In the genomic region with DNA sequence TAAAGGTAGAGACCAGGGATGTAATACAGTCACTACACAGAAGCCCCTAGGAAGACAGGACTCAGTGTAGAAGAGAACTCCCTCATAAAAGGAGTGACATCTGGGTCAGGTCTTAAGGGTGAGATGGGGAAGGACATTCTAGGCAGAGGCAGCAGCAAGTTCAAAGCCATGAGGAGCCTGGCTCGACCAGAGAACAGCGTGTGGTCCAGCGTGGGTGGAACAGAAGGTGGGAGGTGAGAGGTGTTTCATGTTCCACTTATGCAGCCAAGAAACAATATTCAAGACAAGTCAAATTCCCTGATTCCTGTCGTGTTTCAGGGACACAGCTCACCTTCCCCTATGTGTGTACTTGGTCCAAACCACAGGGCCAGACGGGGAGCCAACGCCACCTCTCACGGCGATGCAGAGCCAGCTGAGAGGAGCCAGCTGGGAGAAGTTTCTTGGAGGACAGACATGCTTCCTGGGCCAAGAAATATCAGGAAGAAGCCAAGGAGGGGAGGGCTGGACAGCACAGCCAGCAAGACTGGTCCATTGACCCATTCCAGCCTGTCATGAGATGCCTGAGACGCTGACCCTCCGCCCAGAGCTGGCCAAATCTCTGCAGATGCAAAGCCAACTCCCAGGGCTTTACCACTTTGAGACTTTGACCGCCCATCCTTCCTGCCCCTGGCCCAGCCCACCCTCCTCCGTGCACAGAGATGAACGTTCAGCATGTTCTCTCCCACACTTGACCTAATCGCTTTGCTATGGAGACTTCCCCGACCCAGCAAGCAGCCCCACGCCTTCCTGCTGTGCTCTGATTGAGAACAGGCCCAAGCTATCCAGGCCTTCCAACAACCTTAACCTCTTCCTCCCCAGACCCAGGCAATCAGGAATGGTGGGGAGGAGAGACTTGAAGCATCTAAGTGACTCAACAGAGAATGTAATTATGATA, we compare ENCODE assay signal across 2 cellular contexts.
A peak's percentile ranks its signal among the peaks of the same experiment; 100 is the strongest.
TF ChIP-seq lines count a peak whose summit lies in the region.

No MANE protein-coding gene starts in this region.

TF ChIP-seq in HEK293, 187 proteins besides CTCF, POLR2A, EP300 and RAD21 (continued from another document):
- TF ChIP-seq ZIC2 (tag by site-specific recombination; IDR thresholded peaks at IDR 0.05) (0 out of 2 replicates have a peak, but pooled peaks have one; percentile 11), ZNF202 (tag by site-specific recombination; IDR thresholded peaks at IDR 0.05; ENCODE audit: borderline replicate concordance) (no peak), ZFP41 (tag by site-specific recombination; IDR thresholded peaks at IDR 0.05; ENCODE audit: borderline replicate concordance) (no peak), ZNF121 (tag by site-specific recombination; IDR thresholded peaks at IDR 0.05) (no peak), ZFHX2 (tag by site-specific recombination; conservative IDR thresholded peaks at IDR 0.05) (peak; percentile 68), EGR2 (tag by site-specific recombination; IDR thresholded peaks at IDR 0.05; ENCODE audit: low read depth) (peak; percentile 52; the same call in 1 of the 2 replicates)
- TF ChIP-seq, protein P1, sequence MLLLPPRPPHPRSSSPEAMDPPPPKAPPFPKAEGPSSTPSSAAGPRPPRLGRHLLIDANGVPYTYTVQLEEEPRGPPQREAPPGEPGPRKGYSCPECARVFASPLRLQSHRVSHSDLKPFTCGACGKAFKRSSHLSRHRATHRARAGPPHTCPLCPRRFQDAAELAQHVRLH (tag by site-specific recombination; IDR thresholded peaks at IDR 0.05), result no peak
- TF ChIP-seq, protein P2, sequence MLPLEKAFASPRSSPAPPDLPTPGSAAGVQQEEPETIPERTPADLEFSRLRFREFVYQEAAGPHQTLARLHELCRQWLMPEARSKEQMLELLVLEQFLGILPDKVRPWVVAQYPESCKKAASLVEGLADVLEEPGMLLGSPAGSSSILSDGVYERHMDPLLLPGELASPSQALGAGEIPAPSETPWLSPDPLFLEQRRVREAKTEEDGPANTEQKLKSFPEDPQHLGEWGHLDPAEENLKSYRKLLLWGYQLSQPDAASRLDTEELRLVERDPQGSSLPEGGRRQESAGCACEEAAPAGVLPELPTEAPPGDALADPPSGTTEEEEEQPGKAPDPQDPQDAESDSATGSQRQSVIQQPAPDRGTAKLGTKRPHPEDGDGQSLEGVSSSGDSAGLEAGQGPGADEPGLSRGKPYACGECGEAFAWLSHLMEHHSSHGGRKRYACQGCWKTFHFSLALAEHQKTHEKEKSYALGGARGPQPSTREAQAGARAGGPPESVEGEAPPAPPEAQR (tag by site-specific recombination; IDR thresholded peaks at IDR 0.05), result no peak
TF ChIP-seq in HEK293: peak in this region for 3.

TF ChIP-seq in H1, 55 proteins besides CTCF, POLR2A, EP300 and RAD21 (continued from another document):
- TF ChIP-seq, protein P3, sequence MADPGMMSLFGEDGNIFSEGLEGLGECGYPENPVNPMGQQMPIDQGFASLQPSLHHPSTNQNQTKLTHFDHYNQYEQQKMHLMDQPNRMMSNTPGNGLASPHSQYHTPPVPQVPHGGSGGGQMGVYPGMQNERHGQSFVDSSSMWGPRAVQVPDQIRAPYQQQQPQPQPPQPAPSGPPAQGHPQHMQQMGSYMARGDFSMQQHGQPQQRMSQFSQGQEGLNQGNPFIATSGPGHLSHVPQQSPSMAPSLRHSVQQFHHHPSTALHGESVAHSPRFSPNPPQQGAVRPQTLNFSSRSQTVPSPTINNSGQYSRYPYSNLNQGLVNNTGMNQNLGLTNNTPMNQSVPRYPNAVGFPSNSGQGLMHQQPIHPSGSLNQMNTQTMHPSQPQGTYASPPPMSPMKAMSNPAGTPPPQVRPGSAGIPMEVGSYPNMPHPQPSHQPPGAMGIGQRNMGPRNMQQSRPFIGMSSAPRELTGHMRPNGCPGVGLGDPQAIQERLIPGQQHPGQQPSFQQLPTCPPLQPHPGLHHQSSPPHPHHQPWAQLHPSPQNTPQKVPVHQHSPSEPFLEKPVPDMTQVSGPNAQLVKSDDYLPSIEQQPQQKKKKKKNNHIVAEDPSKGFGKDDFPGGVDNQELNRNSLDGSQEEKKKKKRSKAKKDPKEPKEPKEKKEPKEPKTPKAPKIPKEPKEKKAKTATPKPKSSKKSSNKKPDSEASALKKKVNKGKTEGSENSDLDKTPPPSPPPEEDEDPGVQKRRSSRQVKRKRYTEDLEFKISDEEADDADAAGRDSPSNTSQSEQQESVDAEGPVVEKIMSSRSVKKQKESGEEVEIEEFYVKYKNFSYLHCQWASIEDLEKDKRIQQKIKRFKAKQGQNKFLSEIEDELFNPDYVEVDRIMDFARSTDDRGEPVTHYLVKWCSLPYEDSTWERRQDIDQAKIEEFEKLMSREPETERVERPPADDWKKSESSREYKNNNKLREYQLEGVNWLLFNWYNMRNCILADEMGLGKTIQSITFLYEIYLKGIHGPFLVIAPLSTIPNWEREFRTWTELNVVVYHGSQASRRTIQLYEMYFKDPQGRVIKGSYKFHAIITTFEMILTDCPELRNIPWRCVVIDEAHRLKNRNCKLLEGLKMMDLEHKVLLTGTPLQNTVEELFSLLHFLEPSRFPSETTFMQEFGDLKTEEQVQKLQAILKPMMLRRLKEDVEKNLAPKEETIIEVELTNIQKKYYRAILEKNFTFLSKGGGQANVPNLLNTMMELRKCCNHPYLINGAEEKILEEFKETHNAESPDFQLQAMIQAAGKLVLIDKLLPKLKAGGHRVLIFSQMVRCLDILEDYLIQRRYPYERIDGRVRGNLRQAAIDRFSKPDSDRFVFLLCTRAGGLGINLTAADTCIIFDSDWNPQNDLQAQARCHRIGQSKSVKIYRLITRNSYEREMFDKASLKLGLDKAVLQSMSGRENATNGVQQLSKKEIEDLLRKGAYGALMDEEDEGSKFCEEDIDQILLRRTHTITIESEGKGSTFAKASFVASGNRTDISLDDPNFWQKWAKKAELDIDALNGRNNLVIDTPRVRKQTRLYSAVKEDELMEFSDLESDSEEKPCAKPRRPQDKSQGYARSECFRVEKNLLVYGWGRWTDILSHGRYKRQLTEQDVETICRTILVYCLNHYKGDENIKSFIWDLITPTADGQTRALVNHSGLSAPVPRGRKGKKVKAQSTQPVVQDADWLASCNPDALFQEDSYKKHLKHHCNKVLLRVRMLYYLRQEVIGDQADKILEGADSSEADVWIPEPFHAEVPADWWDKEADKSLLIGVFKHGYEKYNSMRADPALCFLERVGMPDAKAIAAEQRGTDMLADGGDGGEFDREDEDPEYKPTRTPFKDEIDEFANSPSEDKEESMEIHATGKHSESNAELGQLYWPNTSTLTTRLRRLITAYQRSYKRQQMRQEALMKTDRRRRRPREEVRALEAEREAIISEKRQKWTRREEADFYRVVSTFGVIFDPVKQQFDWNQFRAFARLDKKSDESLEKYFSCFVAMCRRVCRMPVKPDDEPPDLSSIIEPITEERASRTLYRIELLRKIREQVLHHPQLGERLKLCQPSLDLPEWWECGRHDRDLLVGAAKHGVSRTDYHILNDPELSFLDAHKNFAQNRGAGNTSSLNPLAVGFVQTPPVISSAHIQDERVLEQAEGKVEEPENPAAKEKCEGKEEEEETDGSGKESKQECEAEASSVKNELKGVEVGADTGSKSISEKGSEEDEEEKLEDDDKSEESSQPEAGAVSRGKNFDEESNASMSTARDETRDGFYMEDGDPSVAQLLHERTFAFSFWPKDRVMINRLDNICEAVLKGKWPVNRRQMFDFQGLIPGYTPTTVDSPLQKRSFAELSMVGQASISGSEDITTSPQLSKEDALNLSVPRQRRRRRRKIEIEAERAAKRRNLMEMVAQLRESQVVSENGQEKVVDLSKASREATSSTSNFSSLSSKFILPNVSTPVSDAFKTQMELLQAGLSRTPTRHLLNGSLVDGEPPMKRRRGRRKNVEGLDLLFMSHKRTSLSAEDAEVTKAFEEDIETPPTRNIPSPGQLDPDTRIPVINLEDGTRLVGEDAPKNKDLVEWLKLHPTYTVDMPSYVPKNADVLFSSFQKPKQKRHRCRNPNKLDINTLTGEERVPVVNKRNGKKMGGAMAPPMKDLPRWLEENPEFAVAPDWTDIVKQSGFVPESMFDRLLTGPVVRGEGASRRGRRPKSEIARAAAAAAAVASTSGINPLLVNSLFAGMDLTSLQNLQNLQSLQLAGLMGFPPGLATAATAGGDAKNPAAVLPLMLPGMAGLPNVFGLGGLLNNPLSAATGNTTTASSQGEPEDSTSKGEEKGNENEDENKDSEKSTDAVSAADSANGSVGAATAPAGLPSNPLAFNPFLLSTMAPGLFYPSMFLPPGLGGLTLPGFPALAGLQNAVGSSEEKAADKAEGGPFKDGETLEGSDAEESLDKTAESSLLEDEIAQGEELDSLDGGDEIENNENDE (IDR thresholded peaks at IDR 0.05; ENCODE audit: insufficient replicate concordance, low read length), result no peak
- TF ChIP-seq CREB1 (IDR thresholded peaks at IDR 0.05), result no peak
- TF ChIP-seq RXRA (IDR thresholded peaks at IDR 0.05; ENCODE audit: insufficient read depth, low read depth, low read length), result no peak
- TF ChIP-seq SP4 (IDR thresholded peaks at IDR 0.05; ENCODE audit: low read length), result no peak
